In genomic region chr1:207817778-207818751, GRCh38 we compare ENCODE assay signal across 10 cellular contexts.
DNase-seq lines count a peak whose midpoint lies in the region; ATAC-seq and TF ChIP-seq lines count a peak whose summit lies in the region.
"Had no signal": no experiment of that assay in that cellular context is flagged by ENCODE, and none has a peak within 500 bp of the region (broad histone marks: within the 10 kb centered on the region; RNA-seq: fewer than 3 reads in every experiment).

No MANE protein-coding gene starts in this region.

- H3K9ac ChIP-seq in ES-I3 (ENCODE audit: low read depth, low read length) (peak overlapping the region; percentile 40; the same call in 1 of the 2 replicates), mesendoderm (ENCODE audit: low read length) (no peak overlapping the region)

- H3K56ac ChIP-seq in mesendoderm (ENCODE audit: low read length) = no peak overlapping the region

- no peak overlapping the region for H4K8ac ChIP-seq in mesendoderm (ENCODE audit: low read depth, low read length)

- no peak overlapping the region for H2BK120ac ChIP-seq in mesendoderm (ENCODE audit: low read depth, low read length)

- H3K18ac ChIP-seq in mesendoderm (ENCODE audit: low read length) = no peak overlapping the region

- no peak for TF ChIP-seq POLR2A in body of pancreas (IDR thresholded peaks at IDR 0.05)
- no peak for TF ChIP-seq POLR2A in stomach (IDR thresholded peaks at IDR 0.05)

- H3K4ac ChIP-seq in mesendoderm (ENCODE audit: low read depth, low read length) = no peak overlapping the region

- H3K79me2 ChIP-seq in mesendoderm (ENCODE audit: control insufficient read depth, insufficient read depth, low read length) = no peaks in the 10 kb centered on the region

- peak overlapping the region; percentile 33 to 99 (median 98) for H3K27ac ChIP-seq in body of pancreas
- H3K27ac ChIP-seq in layer of hippocampus (ENCODE audit: low read depth, low read length) = peak overlapping the region; percentile 39
- H3K27ac ChIP-seq in stomach = peak overlapping the region; percentile 58 to 99 (median 97)
- H3K27ac ChIP-seq in mesendoderm (ENCODE audit: low read depth, low read length) = no peak overlapping the region

- WGBS in body of pancreas, 2 donors = 69 to 70% methylated on average over 26 to 42 of the region's 48 CpGs
- 63 to 89% (median 68%) methylated on average over 32 to 48 of the region's 48 CpGs for WGBS in stomach, 5 donors
- WGBS in mesendoderm (ENCODE audit: extremely low coverage, insufficient coverage, low lambda C conversion rate) = no CpG with 5 or more reads among the region's 48 CpGs

- no peak overlapping the region for H3K4me2 ChIP-seq in mesendoderm (ENCODE audit: low read length)

- H2BK15ac ChIP-seq in mesendoderm (replicated peaks; ENCODE audit: low read depth) = no peak overlapping the region

- no peaks in the 10 kb centered on the region for H3K27me3 ChIP-seq in body of pancreas
- H3K27me3 ChIP-seq in layer of hippocampus (ENCODE audit: control insufficient read depth, insufficient read depth, low read length) = no peaks in the 10 kb centered on the region
- no peaks in the 10 kb centered on the region for H3K27me3 ChIP-seq in stomach
- H3K27me3 ChIP-seq in mesendoderm (ENCODE audit: insufficient read depth, low read length, poor library complexity) = no peaks in the 10 kb centered on the region

- no peak overlapping the region for H4K5ac ChIP-seq in mesendoderm (ENCODE audit: low read length)

- TF ChIP-seq EP300 in stomach (IDR thresholded peaks at IDR 0.05) = no peak

- no peak for ATAC-seq in body of pancreas
- ATAC-seq in HG02970 (IDR thresholded peaks at IDR 0.05; ENCODE audit: low FRiP score, unreplicated experiment) = no peak
- ATAC-seq in GM18867 (IDR thresholded peaks at IDR 0.05; ENCODE audit: unreplicated experiment) = no peak

- H3K9me3 ChIP-seq in ES-I3 (ENCODE audit: control insufficient read depth, insufficient read depth, low read length) (no peaks in the 10 kb centered on the region), body of pancreas (no peaks in the 10 kb centered on the region), stomach (no peaks in the 10 kb centered on the region)

- H3K4me3 ChIP-seq in body of pancreas = no peak overlapping the region
- H3K4me3 ChIP-seq in stomach = peak overlapping the region; percentile 64 to 83 (median 72)
- H3K4me3 ChIP-seq in mesendoderm (ENCODE audit: low read length) = no peak overlapping the region

- TF ChIP-seq CTCF in body of pancreas (IDR thresholded peaks at IDR 0.05) (no peak), stomach (IDR thresholded peaks at IDR 0.05) (no peak)

- intact Hi-C loops in body of pancreas (cut with DNase I) = no loop called here
- intact Hi-C loops in stomach (cut with DNase I; ENCODE audit: low total_unique reads) = loop anchor here (10.0 kb wide), 1 partner anchor 47 kb away; no protein-coding TSS in a partner anchor

- H3K4me1 ChIP-seq in ES-I3 (ENCODE audit: insufficient read depth, low read length) = peaks cover 3% of the 10 kb centered on the region; the same call in 1 of the 2 replicates
- H3K4me1 ChIP-seq in body of pancreas = peaks cover 83% of the 10 kb centered on the region
- peaks cover 77 to 95% (median 89%) of the 10 kb centered on the region in 4 donors for H3K4me1 ChIP-seq in stomach
- no peaks in the 10 kb centered on the region for H3K4me1 ChIP-seq in mesendoderm (ENCODE audit: control insufficient read depth, low read depth, low read length)

- no peak overlapping the region for H2BK5ac ChIP-seq in mesendoderm (ENCODE audit: low read length)

- no peak overlapping the region for H3K23ac ChIP-seq in mesendoderm (ENCODE audit: low read length)

- no peak overlapping the region for H2AK5ac ChIP-seq in mesendoderm (ENCODE audit: low read length)

- H3K36me3 ChIP-seq in ES-I3 (ENCODE audit: insufficient read depth, low read length) (no peaks in the 10 kb centered on the region), body of pancreas (replicated peaks in 1 of 2; ENCODE audit: insufficient read depth in 1 of 2, low read depth in 2 of 2) (peaks cover 0 to 31% of the 10 kb centered on the region in 2 donors), stomach (peaks cover 55 to 86% (median 74%) of the 10 kb centered on the region in 4 donors), mesendoderm (ENCODE audit: control insufficient read depth, insufficient read depth, low read length) (no peaks in the 10 kb centered on the region)

- no peaks in the 10 kb centered on the region for H3K79me1 ChIP-seq in mesendoderm (ENCODE audit: low read length)

- DNase-seq in body of pancreas (peak in 2 of 4 donors; percentile 47 to 62), stomach (no peak), mesendoderm (no peak), cerebellar nuclear complex (lab: John Stamatoyannopoulos, UW) (no peak)
- DNase-seq: Calu3, NCI-H226 had no signal

Comparison
In these comparisons a context has a peak if more than half of its experiments do, and no peak if none do; other contexts are left out.
1. H3K4me3 ChIP-seq: peak in stomach (4 of 4); none in body of pancreas (0 of 2) and mesendoderm (single experiment).